In the genomic region with DNA sequence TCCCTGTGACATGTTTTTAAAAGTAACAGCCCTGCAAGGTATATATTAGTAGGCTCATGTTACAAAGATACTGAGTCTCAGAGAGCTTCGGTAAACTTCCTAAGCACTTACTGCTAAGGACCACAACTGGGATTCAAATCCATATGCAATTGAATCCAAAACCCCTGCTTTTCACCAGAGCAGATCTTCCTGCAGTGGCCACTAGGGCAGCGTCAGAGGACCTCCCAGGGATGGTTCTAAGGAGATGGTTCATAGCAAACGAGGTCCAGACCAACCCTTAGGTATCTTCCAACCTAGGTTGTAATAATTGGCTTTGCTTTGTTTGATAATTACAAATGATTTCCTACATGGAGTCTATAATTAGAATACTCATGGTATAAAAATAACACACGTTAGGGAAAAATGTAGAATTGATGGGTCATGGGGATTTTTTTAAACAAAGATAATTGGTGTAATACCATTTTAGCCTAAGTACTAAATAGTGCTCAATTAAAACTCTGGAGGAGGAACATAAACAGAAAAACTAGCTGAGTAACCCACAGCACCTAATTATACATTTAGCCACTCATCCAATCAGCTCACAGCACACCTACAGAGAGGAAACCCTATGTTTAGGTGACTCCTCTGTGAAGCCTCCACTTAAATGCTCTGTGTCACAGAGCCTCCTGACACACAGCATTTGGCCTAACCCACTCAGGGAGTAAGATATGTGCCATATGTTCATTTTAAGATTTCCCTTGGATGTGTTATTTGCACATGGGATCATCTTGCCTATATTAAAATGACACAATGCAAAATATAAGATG, we compare ENCODE assay signal across 8 cellular contexts. TPM values are rescaled to one million over a fixed set of nuclear protein-coding genes. Genes with fewer than 3 reads are reported as not detected.
DNase-seq lines count a peak whose midpoint lies in the region; ATAC-seq, FAIRE-seq and TF ChIP-seq lines count a peak whose summit lies in the region.

No MANE protein-coding gene starts in this region.

- TF ChIP-seq RAD21 in A549 (conservative IDR thresholded peaks at IDR 0.05 in 1 of 2, IDR thresholded peaks at IDR 0.05 in 1 of 2): peak in 1 of 2 experiments; percentile 54; a peak in 3 of 5 replicates

- POLR2A ChIA-PET in A549 (lab: Yijun Ruan, JAX): no interaction called here

- TF ChIP-seq POLR2A in A549 (IDR thresholded peaks at IDR 0.05; ENCODE audit: low read length) (no peak), esophagus muscularis mucosa (IDR thresholded peaks at IDR 0.05; ENCODE audit: low read depth) (no peak), ovary (IDR thresholded peaks at IDR 0.05) (no peak)

- H3K4me1 ChIP-seq in A549: peaks cover 65% of the 10 kb centered on the region
- H3K4me1 ChIP-seq in esophagus muscularis mucosa: no peaks in the 10 kb centered on the region
- no peaks in the 10 kb centered on the region for H3K4me1 ChIP-seq in ovary (ENCODE audit: insufficient read depth)

- ATAC-seq in A549 (peak; percentile 91 to 93), HG03280 (IDR thresholded peaks at IDR 0.05; ENCODE audit: unreplicated experiment) (no peak), HG03135 (IDR thresholded peaks at IDR 0.05; ENCODE audit: unreplicated experiment) (no peak)

- TF ChIP-seq CTCF in A549 (IDR thresholded peaks at IDR 0.05) (no peak; the same call in none of the 3 replicates), GM12865 (IDR thresholded peaks at IDR 0.05; ENCODE audit: insufficient read depth, low read depth, low read length, missing control alignments) (peak; percentile 29), esophagus muscularis mucosa (IDR thresholded peaks at IDR 0.05) (peak in 2 of 3 experiments; percentile 18 to 39), ovary (IDR thresholded peaks at IDR 0.05) (no peak)

- H3K27me3 ChIP-seq in esophagus muscularis mucosa (no peaks in the 10 kb centered on the region), ovary (no peaks in the 10 kb centered on the region)

- DNase-seq in A549 (ENCODE audit: low read depth in 1 of 2, low spot score in 1 of 2): peak; percentile 56 to 58
- no peak for DNase-seq in GM12865 (ENCODE audit: low read depth)
- peak; percentile 35 for DNase-seq in OCI-M1 (lab: John Stamatoyannopoulos, UW)
- no peak for DNase-seq in esophagus muscularis mucosa (ENCODE audit: extremely low spot score)
- no peak for DNase-seq in NCI-H2081 treated with DMSO at 0.1 percent for 48 hours (lab: John Stamatoyannopoulos, UW)
- DNase-seq in ovary: no peak

- intact Hi-C loops in esophagus muscularis mucosa (cut with DNase I): no loop called here
- intact Hi-C loops in ovary (cut with DNase I): no loop called here

- WGBS in A549 (ENCODE audit: missing lambda C conversion rate): 51% methylated on average over 4 of the region's 4 CpGs
- 79% methylated on average over 4 of the region's 4 CpGs for WGBS in esophagus muscularis mucosa
- WGBS in ovary, 3 donors: 55 to 58% (median 56%) methylated on average over 4 of the region's 4 CpGs

- H3K4me3 ChIP-seq in A549: no peak overlapping the region
- no peak overlapping the region for H3K4me3 ChIP-seq in GM12865 (ENCODE audit: low read depth, low read length)
- H3K4me3 ChIP-seq in esophagus muscularis mucosa: no peak overlapping the region
- no peak overlapping the region for H3K4me3 ChIP-seq in ovary

- TF ChIP-seq EP300 in A549 (IDR thresholded peaks at IDR 0.05) (no peak), esophagus muscularis mucosa (IDR thresholded peaks at IDR 0.05) (no peak), ovary (IDR thresholded peaks at IDR 0.05) (no peak)

- FAIRE-seq in A549 (lab: Jason Lieb, UNC): peak; percentile 39

- H3K36me3 ChIP-seq in esophagus muscularis mucosa: no peaks in the 10 kb centered on the region
- H3K36me3 ChIP-seq in ovary: no peaks in the 10 kb centered on the region

- H3K4me2 ChIP-seq in A549: no peak overlapping the region

- peak overlapping the region in 1 of 2 experiments; percentile 61; a peak in 2 of 6 replicates for H3K27ac ChIP-seq in A549
- no peak overlapping the region for H3K27ac ChIP-seq in esophagus muscularis mucosa (replicated peaks in 1 of 4)
- no peak overlapping the region for H3K27ac ChIP-seq in ovary

- no peaks in the 10 kb centered on the region for H3K9me3 ChIP-seq in A549
- H3K9me3 ChIP-seq in esophagus muscularis mucosa: no peaks in the 10 kb centered on the region
- no peaks in the 10 kb centered on the region for H3K9me3 ChIP-seq in ovary

- CTCF ChIA-PET in A549 (lab: Yijun Ruan, JAX): interaction anchor here (0.9 to 4.6 kb wide), 10 partner anchors 9 to 307 kb away, joined by 3 to 15 read pairs (median 4); no protein-coding TSS in a partner anchor

TF ChIP-seq in A549, 52 proteins besides CTCF, POLR2A, EP300 and RAD21:
- TF ChIP-seq NPAS2 (CRISPR knock-in tag; IDR thresholded peaks at IDR 0.05; ENCODE audit: borderline replicate concordance): no peak
- TF ChIP-seq BCL3 (IDR thresholded peaks at IDR 0.05): no peak
- no peak for TF ChIP-seq FOSL2 (IDR thresholded peaks at IDR 0.05)
- TF ChIP-seq FOSL2 (CRISPR knock-in tag; IDR thresholded peaks at IDR 0.05): no peak
- no peak for TF ChIP-seq KDM5A (IDR thresholded peaks at IDR 0.05)
- TF ChIP-seq, protein P1, sequence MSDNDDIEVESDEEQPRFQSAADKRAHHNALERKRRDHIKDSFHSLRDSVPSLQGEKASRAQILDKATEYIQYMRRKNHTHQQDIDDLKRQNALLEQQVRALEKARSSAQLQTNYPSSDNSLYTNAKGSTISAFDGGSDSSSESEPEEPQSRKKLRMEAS (IDR thresholded peaks at IDR 0.05): no peak
- no peak for TF ChIP-seq JUNB (IDR thresholded peaks at IDR 0.05)
- no peak for TF ChIP-seq CBX8 (IDR thresholded peaks at IDR 0.05)
- no peak for TF ChIP-seq HOXA7 (CRISPR knock-in tag; IDR thresholded peaks at IDR 0.05)

RNA-seq across cellular contexts. Expression of gene CAST, which starts 10.0 kb away (rescaled TPM):
- 223 and 257 TPM in 2 replicates for polyA plus RNA-seq in A549 (2011; rRNA removed)
- polyA plus RNA-seq in A549 (2012; cell fraction: cytosol; rRNA removed): 48.9 and 52.6 TPM in 2 replicates
- polyA plus RNA-seq in A549 (2012; cell fraction: nucleus; rRNA removed): 39.1 and 51.1 TPM in 2 replicates
- polyA plus RNA-seq in A549 (2017; fragmentation: RNase III; extraction: RNeasy Plus Mini Kit Qiagen cat#74134 plus additional on column Dnase treatment): 150 to 172 TPM (median 163 TPM) in 3 replicates
- polyA minus RNA-seq in A549 (2011; rRNA and poly(A)+ RNA removed): 111 and 112 TPM in 2 replicates
- total RNA-seq in esophagus muscularis mucosa: 100 to 1,000 TPM; 238 to 346 (median 296) TPM
- total RNA-seq in ovary: 100 to 1,000 TPM; 119 to 218 (median 173) TPM
- polyA plus RNA-seq in ovary: 100 to 1,000 TPM in 1 of 2 donors, 10 to 100 TPM in 1; 61.2 to 276 TPM

Comparison
In these comparisons a context has a peak if more than half of its experiments do, and no peak if none do; other contexts are left out.
1. ATAC-seq: peak in A549 (2 of 2); none in HG03280 (single experiment) and HG03135 (single experiment).
2. DNase-seq: peak in A549 (2 of 2) and OCI-M1 (single experiment); none in GM12865 (single experiment), esophagus muscularis mucosa (single experiment), NCI-H2081 treated with DMSO at 0.1 percent for 48 hours (single experiment) and ovary (0 of 5).
3. CTCF ChIP-seq: peak in GM12865 (single experiment) and esophagus muscularis mucosa (2 of 3); none in A549 (single experiment) and ovary (0 of 3).